ENCODE assay signal across 13 cellular contexts in the genomic region with DNA sequence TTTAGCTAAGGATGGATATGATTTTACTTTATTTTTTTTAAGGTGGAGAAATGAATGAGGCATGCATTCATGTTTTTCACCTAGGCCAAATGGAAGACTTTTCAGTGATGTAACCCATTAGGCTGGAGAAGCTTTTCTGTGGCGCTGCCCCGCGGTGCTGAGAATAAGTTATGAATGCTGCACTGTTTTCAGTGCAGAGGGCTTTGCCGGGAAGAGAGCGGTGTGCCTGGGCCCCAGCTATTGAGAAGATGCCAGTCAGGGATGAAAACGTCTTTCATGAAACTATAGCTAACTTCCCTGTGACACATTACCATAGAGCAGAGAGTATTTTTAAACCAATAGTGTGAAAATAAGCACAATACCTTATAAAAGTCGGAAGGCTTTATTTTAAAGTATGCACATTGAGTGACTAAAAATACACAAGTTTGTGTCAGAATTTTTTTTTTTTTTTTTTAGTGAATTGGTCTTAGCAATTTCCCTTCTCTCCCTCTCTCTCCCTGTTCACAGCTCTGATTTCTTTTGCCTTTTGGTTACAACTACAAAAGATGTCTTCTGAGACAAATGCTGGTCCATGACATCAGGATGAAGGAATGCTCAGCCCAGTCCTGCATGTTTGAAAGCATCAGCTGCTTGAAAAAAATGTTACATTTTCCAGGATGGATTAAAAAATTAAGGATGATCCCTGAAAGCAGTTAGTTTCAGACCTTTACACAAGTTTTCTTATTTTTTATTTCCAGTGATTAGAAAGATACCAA. TPM values are rescaled to one million over a fixed set of nuclear protein-coding genes. Genes with fewer than 3 reads are reported as not detected.
DNase-seq lines count a peak whose midpoint lies in the region; ATAC-seq, FAIRE-seq and TF ChIP-seq lines count a peak whose summit lies in the region.
"Had no signal": no experiment of that assay in that cellular context is flagged by ENCODE, and none has a peak within 500 bp of the region (broad histone marks: within the 10 kb centered on the region; RNA-seq: fewer than 3 reads in every experiment).

No MANE protein-coding gene starts in this region.

- no peak overlapping the region for H3K4me3 ChIP-seq in fibroblast of villous mesenchyme (ENCODE audit: low read depth, low read length)
- no peak overlapping the region for H3K4me3 ChIP-seq in neural progenitor cell
- H3K4me3 ChIP-seq: esophagus squamous epithelium, stomach had no signal

- TF ChIP-seq CTCF in fibroblast of villous mesenchyme (IDR thresholded peaks at IDR 0.05; ENCODE audit: insufficient read depth, low read depth, low read length) (no peak), neural progenitor cell (IDR thresholded peaks at IDR 0.05) (no peak)

- no peak for FAIRE-seq in GM12892 (lab: Jason Lieb, UNC)

- H3K27ac ChIP-seq in neural progenitor cell, result no peak overlapping the region
- H3K27ac ChIP-seq: C4-2B, esophagus squamous epithelium had no signal

- no peaks in the 10 kb centered on the region for H3K9me3 ChIP-seq in neural progenitor cell (ENCODE audit: low read depth)
- H3K9me3 ChIP-seq: esophagus squamous epithelium, stomach had no signal

- no peaks in the 10 kb centered on the region for H3F3A ChIP-seq in neural progenitor cell (ENCODE audit: low read depth)

- no peak overlapping the region for H3K9ac ChIP-seq in neural progenitor cell

- peaks cover 6% of the 10 kb centered on the region for H3K9me3 Mint-ChIP-seq in neural progenitor cell
- no peaks in the 10 kb centered on the region for H3K9me3 Mint-ChIP-seq in activated naive CD4-positive, alpha-beta T cell treated with anti-CD3 and anti-CD28 coated beads, Interleukin-2, amount 10 ng/mL, durations not matched to agents 7 days and 5 days

- ATAC-seq in SK-N-SH treated with all-trans-retinoic acid at 6 μM for 48 hours (peak; percentile 86), GM19035 (IDR thresholded peaks at IDR 0.05; ENCODE audit: unreplicated experiment) (no peak)

- no peaks in the 10 kb centered on the region for H3K27me3 ChIP-seq in neural progenitor cell
- H3K27me3 ChIP-seq: esophagus squamous epithelium, stomach had no signal

- H4K20me1 ChIP-seq in neural progenitor cell (ENCODE audit: low read depth), result no peaks in the 10 kb centered on the region

- H2AFZ ChIP-seq in neural progenitor cell (replicated peaks), result peak overlapping the region; percentile 30

- H3K4me1 Mint-ChIP-seq in neural progenitor cell, result peaks cover 37% of the 10 kb centered on the region
- H3K4me1 Mint-ChIP-seq in activated naive CD4-positive, alpha-beta T cell treated with anti-CD3 and anti-CD28 coated beads, Interleukin-2, amount 10 ng/mL, durations not matched to agents 7 days and 5 days, result no peaks in the 10 kb centered on the region

- peak overlapping the region; percentile 76 for H3K4me3 Mint-ChIP-seq in neural progenitor cell
- H3K4me3 Mint-ChIP-seq in activated naive CD4-positive, alpha-beta T cell treated with anti-CD3 and anti-CD28 coated beads, Interleukin-2, amount 10 ng/mL, durations not matched to agents 7 days and 5 days, result no peak overlapping the region

- peaks cover 5% of the 10 kb centered on the region for H3K36me3 Mint-ChIP-seq in neural progenitor cell
- H3K36me3 Mint-ChIP-seq in activated naive CD4-positive, alpha-beta T cell treated with anti-CD3 and anti-CD28 coated beads, Interleukin-2, amount 10 ng/mL, durations not matched to agents 7 days and 5 days, result no peaks in the 10 kb centered on the region

- TF ChIP-seq POLR2A in GM12892 (IDR thresholded peaks at IDR 0.05; ENCODE audit: low read depth, low read length), result no peak

- no peaks in the 10 kb centered on the region for H3K79me2 ChIP-seq in neural progenitor cell (ENCODE audit: low read depth)

- H3K27me3 Mint-ChIP-seq in neural progenitor cell (ENCODE audit: insufficient read depth, low read depth), result no peaks in the 10 kb centered on the region
- no peaks in the 10 kb centered on the region for H3K27me3 Mint-ChIP-seq in activated naive CD4-positive, alpha-beta T cell treated with anti-CD3 and anti-CD28 coated beads, Interleukin-2, amount 10 ng/mL, durations not matched to agents 7 days and 5 days

- H3K27ac Mint-ChIP-seq in neural progenitor cell, result peak overlapping the region; percentile 98
- H3K27ac Mint-ChIP-seq in activated naive CD4-positive, alpha-beta T cell treated with anti-CD3 and anti-CD28 coated beads, Interleukin-2, amount 10 ng/mL, durations not matched to agents 7 days and 5 days, result no peak overlapping the region

- peak overlapping the region; percentile 49 for H3K4me2 ChIP-seq in neural progenitor cell

- H3K4me1 ChIP-seq in neural progenitor cell, result peaks cover 13% of the 10 kb centered on the region
- H3K4me1 ChIP-seq: esophagus squamous epithelium, stomach had no signal

- DNase-seq in COLO829 (ENCODE audit: low spot score), result peak; percentile 76
- DNase-seq in fibroblast of villous mesenchyme (ENCODE audit: low read depth), result peak; percentile 19
- DNase-seq in neural progenitor cell (ENCODE audit: low spot score), result peak; percentile 37
- DNase-seq in GM12892 (ENCODE audit: insufficient read length), result no peak
- DNase-seq in activated naive CD4-positive, alpha-beta T cell treated with anti-CD3 and anti-CD28 coated beads, Interleukin-2, amount 10 ng/mL, durations not matched to agents 7 days and 5 days, result no peak
- no peak for DNase-seq in activated CD4-positive, alpha-beta T cell treated with anti-CD3 and anti-CD28 coated beads for 1 hour
- DNase-seq: esophagus squamous epithelium, IMR-90, stomach had no signal

- CTCF ChIA-PET in activated naive CD4-positive, alpha-beta T cell treated with anti-CD3 and anti-CD28 coated beads, Interleukin-2, amount 10 ng/mL, durations not matched to agents 7 days and 5 days (lab: Charles Lee), result no interaction called here

- H3K36me3 ChIP-seq in neural progenitor cell, result no peaks in the 10 kb centered on the region
- H3K36me3 ChIP-seq: esophagus squamous epithelium, stomach had no signal

TF ChIP-seq in SK-N-SH treated with all-trans-retinoic acid at 6 μM for 48 hours, 23 proteins besides CTCF, POLR2A, EP300 and RAD21:
- TF ChIP-seq BACH2 (CRISPR knock-in tag; IDR thresholded peaks at IDR 0.05; ENCODE audit: borderline replicate concordance) (no peak), ZFP3 (CRISPR knock-in tag; IDR thresholded peaks at IDR 0.05) (no peak), ARNTL (CRISPR knock-in tag; IDR thresholded peaks at IDR 0.05; ENCODE audit: borderline replicate concordance, low read depth) (no peak), TOX (CRISPR knock-in tag; IDR thresholded peaks at IDR 0.05; ENCODE audit: borderline replicate concordance) (no peak)
- TF ChIP-seq, protein P1, sequence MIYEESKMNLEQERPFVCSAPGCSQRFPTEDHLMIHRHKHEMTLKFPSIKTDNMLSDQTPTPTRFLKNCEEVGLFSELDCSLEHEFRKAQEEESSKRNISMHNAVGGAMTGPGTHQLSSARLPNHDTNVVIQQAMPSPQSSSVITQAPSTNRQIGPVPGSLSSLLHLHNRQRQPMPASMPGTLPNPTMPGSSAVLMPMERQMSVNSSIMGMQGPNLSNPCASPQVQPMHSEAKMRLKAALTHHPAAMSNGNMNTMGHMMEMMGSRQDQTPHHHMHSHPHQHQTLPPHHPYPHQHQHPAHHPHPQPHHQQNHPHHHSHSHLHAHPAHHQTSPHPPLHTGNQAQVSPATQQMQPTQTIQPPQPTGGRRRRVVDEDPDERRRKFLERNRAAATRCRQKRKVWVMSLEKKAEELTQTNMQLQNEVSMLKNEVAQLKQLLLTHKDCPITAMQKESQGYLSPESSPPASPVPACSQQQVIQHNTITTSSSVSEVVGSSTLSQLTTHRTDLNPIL (CRISPR knock-in tag; IDR thresholded peaks at IDR 0.05; ENCODE audit: low read depth), result no peak
- TF ChIP-seq, protein P2, sequence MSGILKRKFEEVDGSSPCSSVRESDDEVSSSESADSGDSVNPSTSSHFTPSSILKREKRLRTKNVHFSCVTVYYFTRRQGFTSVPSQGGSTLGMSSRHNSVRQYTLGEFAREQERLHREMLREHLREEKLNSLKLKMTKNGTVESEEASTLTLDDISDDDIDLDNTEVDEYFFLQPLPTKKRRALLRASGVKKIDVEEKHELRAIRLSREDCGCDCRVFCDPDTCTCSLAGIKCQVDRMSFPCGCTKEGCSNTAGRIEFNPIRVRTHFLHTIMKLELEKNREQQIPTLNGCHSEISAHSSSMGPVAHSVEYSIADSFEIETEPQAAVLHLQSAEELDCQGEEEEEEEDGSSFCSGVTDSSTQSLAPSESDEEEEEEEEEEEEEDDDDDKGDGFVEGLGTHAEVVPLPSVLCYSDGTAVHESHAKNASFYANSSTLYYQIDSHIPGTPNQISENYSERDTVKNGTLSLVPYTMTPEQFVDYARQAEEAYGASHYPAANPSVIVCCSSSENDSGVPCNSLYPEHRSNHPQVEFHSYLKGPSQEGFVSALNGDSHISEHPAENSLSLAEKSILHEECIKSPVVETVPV (CRISPR knock-in tag; IDR thresholded peaks at IDR 0.05), result no peak
TF ChIP-seq in SK-N-SH treated with all-trans-retinoic acid at 6 μM for 48 hours: peak in this region for 0.

RNA-seq across cellular contexts. Expression of a gene that starts 48.3 kb away (rescaled TPM):
- total RNA-seq in fibroblast of villous mesenchyme (0.86 and 0.97 TPM in 2 replicates), neural progenitor cell (ENCODE audit: low replicate concordance) (0.25 TPM in 1 of 2 replicates, not detected in the other)
- 0.06 TPM for polyA plus RNA-seq in GM12892 (2012; ENCODE audit: missing spikeins)
- total RNA-seq: activated CD8-positive, alpha-beta memory T cell treated with anti-CD3 and anti-CD28 coated beads for 36 hours; IMR-90 had no signal
- polyA plus RNA-seq: IMR-90 had no signal

Comparison
In these comparisons a context has a peak if more than half of its experiments do, and no peak if none do; other contexts are left out.
1. DNase-seq: peak in COLO829 (single experiment), fibroblast of villous mesenchyme (single experiment) and neural progenitor cell (single experiment); none in GM12892 (single experiment), activated naive CD4-positive, alpha-beta T cell treated with anti-CD3 and anti-CD28 coated beads, Interleukin-2, amount 10 ng/mL, durations not matched to agents 7 days and 5 days (single experiment) and activated CD4-positive, alpha-beta T cell treated with anti-CD3 and anti-CD28 coated beads for 1 hour (single experiment).